ENCODE assay signal across 9 cellular contexts in the genomic region with DNA sequence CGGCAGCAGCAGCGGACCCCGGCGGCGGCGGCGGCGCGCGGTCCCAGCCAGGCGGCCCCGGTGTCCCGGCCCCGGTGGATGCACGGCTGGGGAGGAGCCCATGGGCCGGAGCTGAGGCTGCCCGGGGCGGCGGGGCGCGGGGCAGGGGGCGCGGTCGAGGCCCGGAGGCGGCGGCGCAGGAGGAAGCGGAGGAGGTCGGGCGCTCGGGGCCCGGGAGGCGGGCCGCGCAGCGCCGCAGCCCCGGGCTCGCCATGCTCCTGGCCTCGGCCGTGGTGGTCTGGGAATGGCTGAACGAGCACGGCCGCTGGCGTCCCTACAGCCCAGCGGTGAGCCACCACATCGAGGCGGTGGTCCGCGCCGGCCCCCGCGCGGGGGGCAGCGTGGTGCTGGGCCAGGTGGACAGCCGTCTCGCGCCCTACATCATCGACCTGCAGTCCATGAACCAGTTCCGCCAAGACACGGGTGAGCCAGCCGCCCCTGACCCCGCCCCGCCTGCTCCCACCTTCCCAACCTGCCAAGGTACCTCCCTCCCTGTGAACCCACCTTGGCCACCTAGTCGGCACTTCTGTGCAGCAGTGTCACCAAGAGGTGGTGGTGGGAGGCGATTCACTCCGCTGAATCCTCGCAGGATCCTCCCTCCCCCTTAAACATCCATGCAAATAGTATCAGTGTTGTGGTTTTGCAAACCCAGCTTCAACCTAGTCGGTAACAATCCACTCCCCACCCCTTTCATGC. TPM values are rescaled to one million over a fixed set of nuclear protein-coding genes. Genes with fewer than 3 reads are reported as not detected.
A peak's percentile ranks its signal among the peaks of the same experiment; 100 is the strongest.
DNase-seq lines count a peak whose midpoint lies in the region; ATAC-seq, FAIRE-seq and TF ChIP-seq lines count a peak whose summit lies in the region.
"Had no signal": no experiment of that assay in that cellular context is flagged by ENCODE, and none has a peak within 500 bp of the region (broad histone marks: within the 10 kb centered on the region; RNA-seq: fewer than 3 reads in every experiment).

No MANE protein-coding gene starts in this region.

- CTCF ChIA-PET in HepG2 (lab: Yijun Ruan, JAX; ENCODE audit: low intra/inter-chr PET ratio, low total read pairs): interaction anchor here (1.6 to 3.7 kb wide), 7 partner anchors 10 to 257 kb away, joined by 3 to 77 read pairs (median 16); no protein-coding TSS in a partner anchor

- H3K79me2 ChIP-seq in HepG2 (ENCODE audit: insufficient read depth, low read length): no peaks in the 10 kb centered on the region

- POLR2A ChIA-PET in HepG2 (lab: Yijun Ruan, JAX): interaction anchor here (0.8 to 4.4 kb wide), 4 partner anchors 14 to 496 kb away, joined by 3 to 46 read pairs (median 4); a partner anchor contains a TSS

- H3K9me3 ChIP-seq in HepG2 (ENCODE audit: low read length) (no peaks in the 10 kb centered on the region), suprapubic skin (no peaks in the 10 kb centered on the region)

- H3K4me2 ChIP-seq in HepG2 (ENCODE audit: low read depth, low read length): peak overlapping the region; percentile 100

- peak overlapping the region; percentile 25; the same call in 1 of the 2 replicates for H3K9ac ChIP-seq in HepG2 (ENCODE audit: insufficient read depth, low read depth, low read length)

- TF ChIP-seq EP300 in HepG2 (IDR thresholded peaks at IDR 0.05; ENCODE audit: low read depth in 2 of 2, low read length in 2 of 2) (no peak), HepG2 (CRISPR knock-in tag; IDR thresholded peaks at IDR 0.05; ENCODE audit: borderline replicate concordance) (no peak), suprapubic skin (IDR thresholded peaks at IDR 0.05) (no peak)

- TF ChIP-seq RAD21 in HepG2 (CRISPR knock-in tag; IDR thresholded peaks at IDR 0.05): no peak

- H4K20me1 ChIP-seq in HepG2 (ENCODE audit: insufficient read depth, low read length): 0 out of 2 replicates have a peak, but pooled peaks cover 3% of the 10 kb centered on the region

- intact Hi-C loops in HepG2 (cut with micrococcal nuclease; ENCODE audit: unreplicated experiment): no loop called here

- 4% methylated on average over 4 of the region's 70 CpGs for WGBS in HepG2 (ENCODE audit: low lambda C conversion rate)
- WGBS in suprapubic skin: 0% methylated on average over 23 of the region's 70 CpGs

- TF ChIP-seq POLR2A in HepG2 (IDR thresholded peaks at IDR 0.05; ENCODE audit: insufficient read depth in 1 of 2, low read depth in 2 of 2, low read length in 2 of 2) (no peak), suprapubic skin (IDR thresholded peaks at IDR 0.05) (no peak)

- DNase-seq in activated CD4-positive, alpha-beta T cell treated with anti-CD3 and anti-CD28 coated beads for 4 hours: peak; percentile 8 to 20
- no peak for DNase-seq in activated CD4-positive, alpha-beta T cell treated with anti-CD3 and anti-CD28 coated beads, Interleukin-2, amount 50 U/mL, for 4 hours
- DNase-seq in RPMI7951 (ENCODE audit: low read depth): peak; percentile 7
- peak; percentile 10 for DNase-seq in central memory CD4-positive, alpha-beta T cell
- DNase-seq in HepG2 (ENCODE audit: low spot score): peak; percentile 10
- DNase-seq in suprapubic skin (ENCODE audit: low spot score in 2 of 2): no peak
- no peak for DNase-seq in epidermal melanocyte (ENCODE audit: insufficient read length, low spot score)

- no TSS peak for BruUV-seq in HepG2 (replicated peaks; lab: Mats Ljungman, UMichigan)

- in situ Hi-C loops in HepG2 (cut with HindIII; ENCODE audit: extremely low pct_ligation_motif_present, low pct_unique_long_range_greater_than_20kb): loop anchor here (5.0 to 10.0 kb wide), 2 partner anchors 35 to 112 kb away; no protein-coding TSS in a partner anchor

- H3K27me3 ChIP-seq in HepG2 (ENCODE audit: control insufficient read depth in 1 of 2, insufficient read depth in 2 of 2, low read length in 2 of 2): no peaks in the 10 kb centered on the region; a peak in 1 of 5 replicates
- H3K27me3 ChIP-seq in suprapubic skin: no peaks in the 10 kb centered on the region

- H2AFZ ChIP-seq in HepG2 (ENCODE audit: low read length): no peak overlapping the region

- ATAC-seq in HG02870 (IDR thresholded peaks at IDR 0.05; ENCODE audit: unreplicated experiment) (peak; percentile 29), HepG2 (peak; percentile 15)

- TF ChIP-seq CTCF in HepG2 (CRISPR knock-in tag; IDR thresholded peaks at IDR 0.05) (no peak), suprapubic skin (IDR thresholded peaks at IDR 0.05) (no peak)

- peaks cover 41% of the 10 kb centered on the region for H3K4me1 ChIP-seq in HepG2 (ENCODE audit: insufficient read depth, low read length)
- H3K4me1 ChIP-seq in suprapubic skin: peaks cover 23% of the 10 kb centered on the region

- no peaks in the 10 kb centered on the region for H3K36me3 ChIP-seq in HepG2 (replicated peaks in 1 of 2; ENCODE audit: control insufficient read depth in 1 of 2, insufficient read depth in 2 of 2, low read length in 2 of 2)
- no peaks in the 10 kb centered on the region for H3K36me3 ChIP-seq in suprapubic skin

- no peak for FAIRE-seq in HepG2 (lab: Jason Lieb, UNC)

- H3K4me3 ChIP-seq in HepG2 (replicated peaks in 1 of 3; ENCODE audit: insufficient read depth in 1 of 3, low read depth in 2 of 3, low read length in 3 of 3): peak overlapping the region; percentile 67 to 80 (median 68)
- peak overlapping the region; percentile 70 for H3K4me3 ChIP-seq in suprapubic skin

- H3K27ac ChIP-seq in HepG2 (ENCODE audit: extremely low read length, insufficient read depth, low read length) (no peak overlapping the region), suprapubic skin (peak overlapping the region; percentile 53)

RNA-seq across cellular contexts. Expression of a gene that starts 0.6 kb away (rescaled TPM):
- 0.48 and 0.49 TPM in 2 replicates for total RNA-seq in RPMI7951 (2014; rRNA removed; shearing (Covaris generic))
- total RNA-seq in HepG2 (2016; rRNA removed; fragmentation: Illumina TruSeq; extraction: Trizol) (5.6 and 6.9 TPM in 2 replicates), suprapubic skin (10 to 100 TPM in 1 of 4 donors, 1 to 10 TPM in 3; 8.3 to 11.5 (median 8.9) TPM)
- 1.0 and 1.1 TPM in 2 replicates for total RNA-seq in HepG2 (2016; cell fraction: cytosol; rRNA removed; fragmentation: Illumina TruSeq; extraction: Trizol; ENCODE audit: low read depth)
- 5.8 and 5.9 TPM in 2 replicates for total RNA-seq in HepG2 (2016; cell fraction: insoluble cytoplasmic fraction; rRNA removed; fragmentation: Illumina TruSeq; extraction: Trizol)
- total RNA-seq in HepG2 (2016; cell fraction: membrane; rRNA removed; fragmentation: Illumina TruSeq; extraction: Trizol): 4.1 and 4.8 TPM in 2 replicates
- 5.4 and 6.2 TPM in 2 replicates for total RNA-seq in HepG2 (2016; cell fraction: nucleus; rRNA removed; fragmentation: Illumina TruSeq; extraction: Trizol)
- 0.50 and 0.67 TPM in 2 replicates for polyA plus RNA-seq in HepG2 (2011; rRNA removed)
- 0.37 and 0.47 TPM in 2 replicates for polyA plus RNA-seq in HepG2 (2011; cell fraction: cytosol; rRNA removed)
- 2.6 and 3.0 TPM in 2 replicates for polyA plus RNA-seq in HepG2 (2011; cell fraction: nucleus; rRNA removed)
- 0.91 and 0.99 TPM in 2 replicates for polyA plus RNA-seq in HepG2 (2012)
- 0.53 and 0.69 TPM in 2 replicates for polyA plus RNA-seq in HepG2 (2016; cell fraction: cytosol; fragmentation: Illumina TruSeq; extraction: Trizol; ENCODE audit: low read depth)
- 5.1 and 5.8 TPM in 2 replicates for polyA plus RNA-seq in HepG2 (2016; cell fraction: insoluble cytoplasmic fraction; fragmentation: Illumina TruSeq; extraction: Trizol; ENCODE audit: low read depth)
- polyA plus RNA-seq in HepG2 (2016; cell fraction: membrane; fragmentation: Illumina TruSeq; extraction: Trizol; ENCODE audit: low read depth): 2.1 and 2.3 TPM in 2 replicates
- polyA plus RNA-seq in HepG2 (2016; cell fraction: nucleus; fragmentation: Illumina TruSeq; extraction: Trizol; ENCODE audit: insufficient read depth, low read depth): 6.9 and 7.2 TPM in 2 replicates
- 3.2 and 10.3 TPM in 2 replicates for polyA minus RNA-seq in HepG2 (2011; rRNA and poly(A)+ RNA removed; ENCODE audit: low replicate concordance)
- polyA minus RNA-seq in HepG2 (2011; cell fraction: cytosol; rRNA and poly(A)+ RNA removed): 1.1 and 1.2 TPM in 2 replicates
- 2.4 and 2.8 TPM in 2 replicates for polyA minus RNA-seq in HepG2 (2011; cell fraction: nucleus; rRNA and poly(A)+ RNA removed)

RNA-seq across cellular contexts. Expression of a gene that starts 29.9 kb away (rescaled TPM):
- 118 and 127 TPM in 2 replicates for total RNA-seq in RPMI7951 (2014; rRNA removed; shearing (Covaris generic))
- total RNA-seq in HepG2 (2016; rRNA removed; fragmentation: Illumina TruSeq; extraction: Trizol) (13.5 and 17.0 TPM in 2 replicates), suprapubic skin (10 to 100 TPM; 12.5 to 55.7 (median 21.6) TPM)
- 0.88 and 1.4 TPM in 2 replicates for total RNA-seq in HepG2 (2016; cell fraction: cytosol; rRNA removed; fragmentation: Illumina TruSeq; extraction: Trizol; ENCODE audit: low read depth)
- total RNA-seq in HepG2 (2016; cell fraction: insoluble cytoplasmic fraction; rRNA removed; fragmentation: Illumina TruSeq; extraction: Trizol): 14.4 and 15.0 TPM in 2 replicates
- 4.5 and 6.7 TPM in 2 replicates for total RNA-seq in HepG2 (2016; cell fraction: membrane; rRNA removed; fragmentation: Illumina TruSeq; extraction: Trizol)
- total RNA-seq in HepG2 (2016; cell fraction: nucleus; rRNA removed; fragmentation: Illumina TruSeq; extraction: Trizol): 17.0 and 17.9 TPM in 2 replicates
- 3.2 and 3.9 TPM in 2 replicates for polyA plus RNA-seq in HepG2 (2011; rRNA removed)
- 1.4 and 2.2 TPM in 2 replicates for polyA plus RNA-seq in HepG2 (2011; cell fraction: cytosol; rRNA removed)
- polyA plus RNA-seq in HepG2 (2011; cell fraction: nucleus; rRNA removed): 8.9 and 11.1 TPM in 2 replicates
- polyA plus RNA-seq in HepG2 (2012): 2.7 and 4.6 TPM in 2 replicates
- 0.55 and 0.80 TPM in 2 replicates for polyA plus RNA-seq in HepG2 (2016; cell fraction: cytosol; fragmentation: Illumina TruSeq; extraction: Trizol; ENCODE audit: low read depth)
- polyA plus RNA-seq in HepG2 (2016; cell fraction: insoluble cytoplasmic fraction; fragmentation: Illumina TruSeq; extraction: Trizol; ENCODE audit: low read depth): 6.4 and 9.5 TPM in 2 replicates
- polyA plus RNA-seq in HepG2 (2016; cell fraction: membrane; fragmentation: Illumina TruSeq; extraction: Trizol; ENCODE audit: low read depth): 1.7 and 2.3 TPM in 2 replicates
- 28.5 and 30.8 TPM in 2 replicates for polyA plus RNA-seq in HepG2 (2016; cell fraction: nucleus; fragmentation: Illumina TruSeq; extraction: Trizol; ENCODE audit: insufficient read depth, low read depth)
- 2.8 and 25.3 TPM in 2 replicates for polyA minus RNA-seq in HepG2 (2011; rRNA and poly(A)+ RNA removed; ENCODE audit: low replicate concordance)
- 2.6 and 4.8 TPM in 2 replicates for polyA minus RNA-seq in HepG2 (2011; cell fraction: cytosol; rRNA and poly(A)+ RNA removed)
- polyA minus RNA-seq in HepG2 (2011; cell fraction: nucleus; rRNA and poly(A)+ RNA removed): 14.2 and 14.3 TPM in 2 replicates

RNA-seq across cellular contexts. Expression of a gene that starts 40.2 kb away (rescaled TPM):
- not detected in 2 replicates for total RNA-seq in RPMI7951 (2014; rRNA removed; shearing (Covaris generic))
- not detected in 2 replicates for total RNA-seq in HepG2 (2016; rRNA removed; fragmentation: Illumina TruSeq; extraction: Trizol)
- total RNA-seq in HepG2 (2016; cell fraction: cytosol; rRNA removed; fragmentation: Illumina TruSeq; extraction: Trizol; ENCODE audit: low read depth): not detected in 2 replicates
- not detected in 2 replicates for total RNA-seq in HepG2 (2016; cell fraction: insoluble cytoplasmic fraction; rRNA removed; fragmentation: Illumina TruSeq; extraction: Trizol)
- not detected in 2 replicates for total RNA-seq in HepG2 (2016; cell fraction: membrane; rRNA removed; fragmentation: Illumina TruSeq; extraction: Trizol)
- not detected in 2 replicates for total RNA-seq in HepG2 (2016; cell fraction: nucleus; rRNA removed; fragmentation: Illumina TruSeq; extraction: Trizol)
- not detected in 2 replicates for polyA plus RNA-seq in HepG2 (2011; rRNA removed)
- not detected in 2 replicates for polyA plus RNA-seq in HepG2 (2011; cell fraction: cytosol; rRNA removed)
- not detected in 2 replicates for polyA plus RNA-seq in HepG2 (2011; cell fraction: nucleus; rRNA removed)
- not detected in 2 replicates for polyA plus RNA-seq in HepG2 (2012)
- not detected in 2 replicates for polyA plus RNA-seq in HepG2 (2016; cell fraction: cytosol; fragmentation: Illumina TruSeq; extraction: Trizol; ENCODE audit: low read depth)
- polyA plus RNA-seq in HepG2 (2016; cell fraction: insoluble cytoplasmic fraction; fragmentation: Illumina TruSeq; extraction: Trizol; ENCODE audit: low read depth): not detected in 2 replicates
- polyA plus RNA-seq in HepG2 (2016; cell fraction: membrane; fragmentation: Illumina TruSeq; extraction: Trizol; ENCODE audit: low read depth): not detected in 2 replicates
- not detected in 2 replicates for polyA plus RNA-seq in HepG2 (2016; cell fraction: nucleus; fragmentation: Illumina TruSeq; extraction: Trizol; ENCODE audit: insufficient read depth, low read depth)
- not detected in 2 replicates for polyA minus RNA-seq in HepG2 (2011; rRNA and poly(A)+ RNA removed; ENCODE audit: low replicate concordance)
- polyA minus RNA-seq in HepG2 (2011; cell fraction: cytosol; rRNA and poly(A)+ RNA removed): not detected in 2 replicates
- polyA minus RNA-seq in HepG2 (2011; cell fraction: nucleus; rRNA and poly(A)+ RNA removed): not detected in 2 replicates
- 1 to 10 TPM; 2.3 to 4.5 (median 2.9) TPM for total RNA-seq in suprapubic skin
- total RNA-seq: pulmonary artery endothelial cell had no signal

Comparison
In these comparisons a context has a peak if more than half of its experiments do, and no peak if none do; other contexts are left out.
1. DNase-seq: peak in activated CD4-positive, alpha-beta T cell treated with anti-CD3 and anti-CD28 coated beads for 4 hours (2 of 2), RPMI7951 (single experiment), central memory CD4-positive, alpha-beta T cell (single experiment) and HepG2 (single experiment); none in activated CD4-positive, alpha-beta T cell treated with anti-CD3 and anti-CD28 coated beads, Interleukin-2, amount 50 U/mL, for 4 hours (0 of 2), suprapubic skin (0 of 2) and epidermal melanocyte (single experiment).